ENCODE assay signal across 1 cellular context in the genomic region with DNA sequence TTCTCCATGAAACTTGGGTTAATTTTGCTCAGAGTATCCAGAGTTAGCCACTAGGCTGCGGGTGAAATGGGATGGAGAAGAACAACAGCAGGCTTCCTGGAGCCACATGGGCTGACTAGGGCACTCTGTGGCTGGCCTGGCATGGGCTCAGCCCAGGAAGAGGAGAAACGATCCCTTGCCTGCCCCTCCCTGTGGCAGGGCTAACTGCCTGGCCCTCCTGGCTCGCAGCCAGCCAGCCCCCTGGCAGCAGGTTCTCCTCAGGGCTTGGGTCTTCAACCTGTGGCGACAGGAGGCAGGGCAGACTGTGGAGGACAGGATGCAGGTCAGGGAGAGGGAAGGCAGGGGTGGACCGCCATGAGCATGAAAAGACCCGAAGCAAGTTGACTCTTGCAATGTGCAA.
TF ChIP-seq lines count a peak whose summit lies in the region.

No MANE protein-coding gene starts in this region.

TF ChIP-seq in HCT116, 20 proteins besides CTCF, POLR2A, EP300 and RAD21:
- no peak for TF ChIP-seq POLR2AphosphoS5 (IDR thresholded peaks at IDR 0.05; ENCODE audit: low read depth, low read length)
- TF ChIP-seq, protein P1, sequence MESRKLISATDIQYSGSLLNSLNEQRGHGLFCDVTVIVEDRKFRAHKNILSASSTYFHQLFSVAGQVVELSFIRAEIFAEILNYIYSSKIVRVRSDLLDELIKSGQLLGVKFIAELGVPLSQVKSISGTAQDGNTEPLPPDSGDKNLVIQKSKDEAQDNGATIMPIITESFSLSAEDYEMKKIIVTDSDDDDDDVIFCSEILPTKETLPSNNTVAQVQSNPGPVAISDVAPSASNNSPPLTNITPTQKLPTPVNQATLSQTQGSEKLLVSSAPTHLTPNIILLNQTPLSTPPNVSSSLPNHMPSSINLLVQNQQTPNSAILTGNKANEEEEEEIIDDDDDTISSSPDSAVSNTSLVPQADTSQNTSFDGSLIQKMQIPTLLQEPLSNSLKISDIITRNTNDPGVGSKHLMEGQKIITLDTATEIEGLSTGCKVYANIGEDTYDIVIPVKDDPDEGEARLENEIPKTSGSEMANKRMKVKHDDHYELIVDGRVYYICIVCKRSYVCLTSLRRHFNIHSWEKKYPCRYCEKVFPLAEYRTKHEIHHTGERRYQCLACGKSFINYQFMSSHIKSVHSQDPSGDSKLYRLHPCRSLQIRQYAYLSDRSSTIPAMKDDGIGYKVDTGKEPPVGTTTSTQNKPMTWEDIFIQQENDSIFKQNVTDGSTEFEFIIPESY (IDR thresholded peaks at IDR 0.05; ENCODE audit: extremely low read depth, insufficient replicate concordance, low read length): no peak
- no peak for TF ChIP-seq ELF1 (IDR thresholded peaks at IDR 0.05; ENCODE audit: borderline replicate concordance, low read depth)
- TF ChIP-seq FOSL1 (IDR thresholded peaks at IDR 0.05; ENCODE audit: low read depth): no peak
- TF ChIP-seq EZH2 (IDR thresholded peaks at IDR 0.05): no peak
- no peak for TF ChIP-seq CEBPB (IDR thresholded peaks at IDR 0.05; ENCODE audit: low read depth)
- TF ChIP-seq, protein P2, sequence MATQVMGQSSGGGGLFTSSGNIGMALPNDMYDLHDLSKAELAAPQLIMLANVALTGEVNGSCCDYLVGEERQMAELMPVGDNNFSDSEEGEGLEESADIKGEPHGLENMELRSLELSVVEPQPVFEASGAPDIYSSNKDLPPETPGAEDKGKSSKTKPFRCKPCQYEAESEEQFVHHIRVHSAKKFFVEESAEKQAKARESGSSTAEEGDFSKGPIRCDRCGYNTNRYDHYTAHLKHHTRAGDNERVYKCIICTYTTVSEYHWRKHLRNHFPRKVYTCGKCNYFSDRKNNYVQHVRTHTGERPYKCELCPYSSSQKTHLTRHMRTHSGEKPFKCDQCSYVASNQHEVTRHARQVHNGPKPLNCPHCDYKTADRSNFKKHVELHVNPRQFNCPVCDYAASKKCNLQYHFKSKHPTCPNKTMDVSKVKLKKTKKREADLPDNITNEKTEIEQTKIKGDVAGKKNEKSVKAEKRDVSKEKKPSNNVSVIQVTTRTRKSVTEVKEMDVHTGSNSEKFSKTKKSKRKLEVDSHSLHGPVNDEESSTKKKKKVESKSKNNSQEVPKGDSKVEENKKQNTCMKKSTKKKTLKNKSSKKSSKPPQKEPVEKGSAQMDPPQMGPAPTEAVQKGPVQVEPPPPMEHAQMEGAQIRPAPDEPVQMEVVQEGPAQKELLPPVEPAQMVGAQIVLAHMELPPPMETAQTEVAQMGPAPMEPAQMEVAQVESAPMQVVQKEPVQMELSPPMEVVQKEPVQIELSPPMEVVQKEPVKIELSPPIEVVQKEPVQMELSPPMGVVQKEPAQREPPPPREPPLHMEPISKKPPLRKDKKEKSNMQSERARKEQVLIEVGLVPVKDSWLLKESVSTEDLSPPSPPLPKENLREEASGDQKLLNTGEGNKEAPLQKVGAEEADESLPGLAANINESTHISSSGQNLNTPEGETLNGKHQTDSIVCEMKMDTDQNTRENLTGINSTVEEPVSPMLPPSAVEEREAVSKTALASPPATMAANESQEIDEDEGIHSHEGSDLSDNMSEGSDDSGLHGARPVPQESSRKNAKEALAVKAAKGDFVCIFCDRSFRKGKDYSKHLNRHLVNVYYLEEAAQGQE (IDR thresholded peaks at IDR 0.05; ENCODE audit: low read depth): no peak
- TF ChIP-seq SRF (IDR thresholded peaks at IDR 0.05; ENCODE audit: low read depth): no peak
- no peak for TF ChIP-seq YY1 (IDR thresholded peaks at IDR 0.05; ENCODE audit: extremely low read depth, insufficient replicate concordance, low read depth, low read length)
- TF ChIP-seq, protein P3, sequence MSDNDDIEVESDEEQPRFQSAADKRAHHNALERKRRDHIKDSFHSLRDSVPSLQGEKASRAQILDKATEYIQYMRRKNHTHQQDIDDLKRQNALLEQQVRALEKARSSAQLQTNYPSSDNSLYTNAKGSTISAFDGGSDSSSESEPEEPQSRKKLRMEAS (IDR thresholded peaks at IDR 0.05): no peak
- TF ChIP-seq SP1 (IDR thresholded peaks at IDR 0.05; ENCODE audit: low read depth): no peak
- no peak for TF ChIP-seq ZNF274 (IDR thresholded peaks at IDR 0.05; ENCODE audit: low read depth, low read length)
- TF ChIP-seq TCF7L2 (IDR thresholded peaks at IDR 0.05; ENCODE audit: borderline replicate concordance, extremely low read depth, insufficient read depth, insufficient read length): no peak
- no peak for TF ChIP-seq JUND (IDR thresholded peaks at IDR 0.05)
- TF ChIP-seq, protein P4, sequence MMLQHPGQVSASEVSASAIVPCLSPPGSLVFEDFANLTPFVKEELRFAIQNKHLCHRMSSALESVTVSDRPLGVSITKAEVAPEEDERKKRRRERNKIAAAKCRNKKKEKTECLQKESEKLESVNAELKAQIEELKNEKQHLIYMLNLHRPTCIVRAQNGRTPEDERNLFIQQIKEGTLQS (IDR thresholded peaks at IDR 0.05): no peak
- TF ChIP-seq SIN3A (IDR thresholded peaks at IDR 0.05; ENCODE audit: low read depth): no peak
- TF ChIP-seq EZH2phosphoT487 (IDR thresholded peaks at IDR 0.05; ENCODE audit: borderline replicate concordance): no peak
- TF ChIP-seq CBX3 (IDR thresholded peaks at IDR 0.05; ENCODE audit: low read depth): no peak
